In genomic region chrX:107630031-107630689, GRCh38 we compare ENCODE assay signal across 11 cellular contexts. TPM values are rescaled to one million over a fixed set of nuclear protein-coding genes. Genes with fewer than 3 reads are reported as not detected.
DNase-seq lines count a peak whose midpoint lies in the region; ATAC-seq and TF ChIP-seq lines count a peak whose summit lies in the region.
"Had no signal": no experiment of that assay in that cellular context is flagged by ENCODE, and none has a peak within 500 bp of the region (broad histone marks: within the 10 kb centered on the region; RNA-seq: fewer than 3 reads in every experiment).

No MANE protein-coding gene starts in this region.

- H3K9me3 ChIP-seq in BLaER1 (no peaks in the 10 kb centered on the region), vagina (no peaks in the 10 kb centered on the region)
- H3K9me3 ChIP-seq: adrenal gland, tibial artery had no signal

- H3K27me3 ChIP-seq in BLaER1 (peaks cover 71% of the 10 kb centered on the region), mesendoderm (ENCODE audit: insufficient read depth, low read length, poor library complexity) (no peaks in the 10 kb centered on the region), vagina (no peaks in the 10 kb centered on the region)
- H3K27me3 ChIP-seq: adrenal gland, tibial artery had no signal

- no CpG with 5 or more reads among the region's 3 CpGs for WGBS in mesendoderm (ENCODE audit: extremely low coverage, insufficient coverage, low lambda C conversion rate)

- no peak overlapping the region for H4K8ac ChIP-seq in mesendoderm (ENCODE audit: low read depth, low read length)

- H3K4me2 ChIP-seq in BLaER1, result peak overlapping the region; percentile 62
- H3K4me2 ChIP-seq in mesendoderm (ENCODE audit: low read length), result no peak overlapping the region

- H3K36me3 ChIP-seq in BLaER1 (no peaks in the 10 kb centered on the region), mesendoderm (ENCODE audit: control insufficient read depth, insufficient read depth, low read length) (no peaks in the 10 kb centered on the region), vagina (no peaks in the 10 kb centered on the region)
- H3K36me3 ChIP-seq: adrenal gland, tibial artery had no signal

- H2BK15ac ChIP-seq in mesendoderm (replicated peaks; ENCODE audit: low read depth), result no peak overlapping the region

- H3K56ac ChIP-seq in mesendoderm (ENCODE audit: low read length), result no peak overlapping the region

- H3K4ac ChIP-seq in mesendoderm (ENCODE audit: low read depth, low read length), result no peak overlapping the region

- H3K9me3 Mint-ChIP-seq in activated naive CD8-positive, alpha-beta T cell treated with anti-CD3 and anti-CD28 coated beads for 36 hours, result no peaks in the 10 kb centered on the region

- H2BK120ac ChIP-seq in mesendoderm (ENCODE audit: low read depth, low read length), result no peak overlapping the region

- no peak for ATAC-seq in HG03469 (IDR thresholded peaks at IDR 0.05; ENCODE audit: unreplicated experiment)
- ATAC-seq in GM18858 (IDR thresholded peaks at IDR 0.05; ENCODE audit: unreplicated experiment), result no peak

- H3K4me1 ChIP-seq in BLaER1 (peaks cover 16% of the 10 kb centered on the region; the same call in 1 of the 2 replicates), mesendoderm (ENCODE audit: control insufficient read depth, low read depth, low read length) (no peaks in the 10 kb centered on the region), vagina (peaks cover 5% of the 10 kb centered on the region)

- no peak overlapping the region for H4K5ac ChIP-seq in mesendoderm (ENCODE audit: low read length)

- peaks cover 20% of the 10 kb centered on the region for H3K4me1 Mint-ChIP-seq in activated naive CD8-positive, alpha-beta T cell treated with anti-CD3 and anti-CD28 coated beads for 36 hours

- no peak for TF ChIP-seq POLR2A in vagina (IDR thresholded peaks at IDR 0.05)

- no peak overlapping the region for H3K18ac ChIP-seq in mesendoderm (ENCODE audit: low read length)

- intact Hi-C loops in vagina (cut with DNase I), result no loop called here

- peaks cover 27% of the 10 kb centered on the region for H3K79me2 ChIP-seq in mesendoderm (ENCODE audit: control insufficient read depth, insufficient read depth, low read length)

- TF ChIP-seq CTCF in HFF-Myc (IDR thresholded peaks at IDR 0.05; ENCODE audit: low read depth, low read length, missing control alignments) (no peak), vagina (IDR thresholded peaks at IDR 0.05) (no peak)

- H3K27me3 Mint-ChIP-seq in activated naive CD8-positive, alpha-beta T cell treated with anti-CD3 and anti-CD28 coated beads for 36 hours, result no peaks in the 10 kb centered on the region

- no peaks in the 10 kb centered on the region for H3K79me1 ChIP-seq in mesendoderm (ENCODE audit: low read length)

- peaks cover 46% of the 10 kb centered on the region for H4K20me1 ChIP-seq in BLaER1

- DNase-seq in HFF-Myc (ENCODE audit: extremely low read depth, low read depth) (no peak), mesendoderm (peak; percentile 55), NK-92 (lab: John Stamatoyannopoulos, UW; ENCODE audit: unreplicated experiment) (no peak), vagina (ENCODE audit: extremely low spot score in 2 of 2) (no peak)
- DNase-seq in activated naive CD8-positive, alpha-beta T cell treated with anti-CD3 and anti-CD28 coated beads for 36 hours, result no peak
- DNase-seq: adrenal gland, tibial artery had no signal

- H3K27ac Mint-ChIP-seq in activated naive CD8-positive, alpha-beta T cell treated with anti-CD3 and anti-CD28 coated beads for 36 hours, result no peak overlapping the region

- peaks cover 5% of the 10 kb centered on the region for H3K36me3 Mint-ChIP-seq in activated naive CD8-positive, alpha-beta T cell treated with anti-CD3 and anti-CD28 coated beads for 36 hours

- no peak overlapping the region for H2BK5ac ChIP-seq in mesendoderm (ENCODE audit: low read length)

- H3K23ac ChIP-seq in mesendoderm (ENCODE audit: low read length), result no peak overlapping the region

- peak overlapping the region; percentile 92 for H3K4me3 Mint-ChIP-seq in activated naive CD8-positive, alpha-beta T cell treated with anti-CD3 and anti-CD28 coated beads for 36 hours

- H3K27ac ChIP-seq in BLaER1 (no peak overlapping the region), mesendoderm (ENCODE audit: low read depth, low read length) (no peak overlapping the region), vagina (no peak overlapping the region)
- H3K27ac ChIP-seq: adrenal gland, RWPE1 had no signal

- H3K9ac ChIP-seq in BLaER1, result peak overlapping the region; percentile 36; the same call in 1 of the 2 replicates
- H3K9ac ChIP-seq in mesendoderm (ENCODE audit: low read length), result peak overlapping the region; percentile 40

- H3K4me3 ChIP-seq in BLaER1 (peak overlapping the region; percentile 75), HFF-Myc (replicated peaks; ENCODE audit: low read depth, low read length) (peak overlapping the region; percentile 67), mesendoderm (ENCODE audit: low read length) (no peak overlapping the region), vagina (no peak overlapping the region)

- no peak overlapping the region for H2AK5ac ChIP-seq in mesendoderm (ENCODE audit: low read length)

RNA-seq across cellular contexts. Expression of gene PRPS1, which starts 1.9 kb away (rescaled TPM):
- total RNA-seq in activated naive CD8-positive, alpha-beta T cell treated with anti-CD3 and anti-CD28 coated beads for 36 hours, result 100 to 1,000 TPM; 123 to 129 TPM
- 80.3 TPM for polyA plus RNA-seq in mesendoderm (2013, experiment 1 of 2)
- polyA plus RNA-seq in mesendoderm (2013, experiment 2 of 2), result 78.3 TPM
- 19.9 TPM for total RNA-seq in vagina

Comparison
In these comparisons a context has a peak if more than half of its experiments do, and no peak if none do; other contexts are left out.
1. H3K4me3 ChIP-seq: peak in BLaER1 (single experiment) and HFF-Myc (single experiment); none in mesendoderm (single experiment) and vagina (0 of 2).